In the genomic region with DNA sequence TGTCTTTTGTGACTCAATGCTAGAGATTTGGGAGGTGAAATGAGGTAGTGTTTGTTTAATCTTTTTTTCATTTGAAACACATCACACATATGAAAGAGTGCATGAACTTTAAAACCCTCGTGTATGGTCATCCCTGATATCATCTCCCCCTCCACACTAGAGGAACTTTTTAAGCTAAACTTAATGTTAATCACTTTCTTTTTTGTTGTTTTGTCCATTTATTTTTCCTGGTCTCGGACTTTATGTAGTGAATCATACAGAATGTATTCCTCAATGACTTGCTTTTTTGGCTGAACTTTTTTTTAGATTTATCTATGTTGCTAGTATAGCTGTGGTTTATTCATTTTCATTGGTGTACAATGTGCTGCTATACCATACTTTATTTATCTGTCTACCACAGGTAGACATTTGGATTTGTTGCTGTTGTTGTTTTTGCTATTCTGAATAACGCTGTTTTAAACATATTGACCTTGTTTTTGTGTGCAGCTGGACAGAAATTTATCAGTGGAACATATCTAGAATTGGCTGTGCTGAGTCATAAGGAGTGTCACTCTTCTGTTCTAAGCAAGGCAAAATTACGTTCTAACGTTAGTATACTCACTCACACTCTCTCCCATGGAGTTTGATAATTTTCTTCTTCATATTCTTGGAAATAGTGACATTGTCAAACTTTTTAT, we compare ENCODE assay signal across 1 cellular context.
TF ChIP-seq lines count a peak whose summit lies in the region.

No MANE protein-coding gene starts in this region.

TF ChIP-seq in IMR-90, 13 proteins besides CTCF, POLR2A, EP300 and RAD21:
- TF ChIP-seq NFE2L2 (IDR thresholded peaks at IDR 0.05; ENCODE audit: low read depth, low read length), result peak; percentile 25; the same call in 1 of the 2 replicates
- no peak for TF ChIP-seq RFX5 (IDR thresholded peaks at IDR 0.05; ENCODE audit: low read depth, low read length)
